In genomic region chr1:170804419-170804818, GRCh38 we compare ENCODE assay signal across 30 cellular contexts.
"Had no signal": no experiment of that assay in that cellular context is flagged by ENCODE, and none has a peak within 500 bp of the region (broad histone marks: within the 10 kb centered on the region; RNA-seq: fewer than 3 reads in every experiment).

No MANE protein-coding gene starts in this region.

- H3K27ac ChIP-seq: breast epithelium, cardiac muscle cell, colonic mucosa, epithelial cell of prostate, esophagus squamous epithelium, gastroesophageal sphincter, heart right ventricle had no signal

- H3K4me3 ChIP-seq: ascending aorta, breast epithelium, cardiac muscle cell, colonic mucosa, esophagus squamous epithelium, gastroesophageal sphincter, heart right ventricle had no signal

- ATAC-seq: activated CD4-positive, alpha-beta T cell treated with anti-CD3 and anti-CD28 coated beads for 36 hours; activated CD8-positive, alpha-beta memory T cell treated with anti-CD3 and anti-CD28 coated beads, Interleukin-2, amount 10 ng/mL, durations not matched to agents 7 days and 5 days; activated CD8-positive, alpha-beta T cell treated with anti-CD3 and anti-CD28 coated beads, Interleukin-2, amount 10 ng/mL, durations not matched to agents 7 days and 5 days; activated naive CD4-positive, alpha-beta T cell treated with anti-CD3 and anti-CD28 coated beads, Interleukin-2, amount 50 U/mL, for 72 hours; activated T-cell treated with anti-CD3 and anti-CD28 coated beads, Interleukin-2, amount 50 U/mL, for 72 hours; gastroesophageal sphincter; heart right ventricle; T-helper 17 cell had no signal

- H3K9me3 ChIP-seq: ascending aorta, breast epithelium, colonic mucosa, esophagus squamous epithelium, gastroesophageal sphincter, heart right ventricle had no signal

- H3K36me3 ChIP-seq: ascending aorta, breast epithelium, cardiac muscle cell, colonic mucosa, esophagus squamous epithelium, gastroesophageal sphincter, heart right ventricle had no signal

- H3K27me3 ChIP-seq: ascending aorta, breast epithelium, cardiac muscle cell, colonic mucosa, esophagus squamous epithelium, gastroesophageal sphincter, heart right ventricle had no signal

- H3K4me1 ChIP-seq: colonic mucosa, esophagus squamous epithelium, gastroesophageal sphincter, heart right ventricle had no signal

- DNase-seq: activated CD4-positive, alpha-beta memory T cell treated with anti-CD3 and anti-CD28 coated beads for 36 hours; activated CD4-positive, alpha-beta T cell treated with anti-CD3 and anti-CD28 coated beads for 36 hours; activated CD4-positive, alpha-beta T cell treated with anti-CD3 and anti-CD28 coated beads, Interleukin-2, amount 10 ng/mL, durations not matched to agents 24 days and 14 days; activated CD4-positive, CD25-positive, alpha-beta regulatory T cell; activated CD4-positive, CD25-positive, alpha-beta regulatory T cell treated with anti-CD3 and anti-CD28 coated beads, Interleukin-2, amount 50 U/mL, for 72 hours; activated CD8-positive, alpha-beta memory T cell treated with anti-CD3 and anti-CD28 coated beads, Interleukin-2, amount 10 ng/mL, durations not matched to agents 7 days and 5 days; activated CD8-positive, alpha-beta memory T cell treated with anti-CD3 and anti-CD28 coated beads, Interleukin-2, amount 50 U/mL, for 4 hours; activated CD8-positive, alpha-beta T cell treated with anti-CD3 and anti-CD28 coated beads, Interleukin-2, amount 10 ng/mL, durations not matched to agents 7 days and 5 days; activated gamma-delta T cell; activated naive CD4-positive, alpha-beta T cell; activated naive CD4-positive, alpha-beta T cell treated with anti-CD3 and anti-CD28 coated beads, Interleukin-2, amount 10 ng/mL, durations not matched to agents 7 days and 5 days; activated naive CD8-positive, alpha-beta T cell treated with anti-CD3 and anti-CD28 coated beads, Interleukin-2, amount 10 ng/mL, durations not matched to agents 7 days and 5 days; activated T-cell treated with anti-CD3 and anti-CD28 coated beads, Interleukin-2, amount 50 U/mL, for 1 hour; activated T-cell treated with anti-CD3 and anti-CD28 coated beads, Interleukin-2, amount 50 U/mL, for 72 hours; central memory CD4-positive, alpha-beta T cell; cerebellar nuclear complex; colonic mucosa; effector CD8-positive, alpha-beta T cell; esophagus squamous epithelium; foreskin melanocyte; heart right ventricle; T-helper 1 cell; T-helper 17 cell; T1000 had no signal
